In the genomic region with DNA sequence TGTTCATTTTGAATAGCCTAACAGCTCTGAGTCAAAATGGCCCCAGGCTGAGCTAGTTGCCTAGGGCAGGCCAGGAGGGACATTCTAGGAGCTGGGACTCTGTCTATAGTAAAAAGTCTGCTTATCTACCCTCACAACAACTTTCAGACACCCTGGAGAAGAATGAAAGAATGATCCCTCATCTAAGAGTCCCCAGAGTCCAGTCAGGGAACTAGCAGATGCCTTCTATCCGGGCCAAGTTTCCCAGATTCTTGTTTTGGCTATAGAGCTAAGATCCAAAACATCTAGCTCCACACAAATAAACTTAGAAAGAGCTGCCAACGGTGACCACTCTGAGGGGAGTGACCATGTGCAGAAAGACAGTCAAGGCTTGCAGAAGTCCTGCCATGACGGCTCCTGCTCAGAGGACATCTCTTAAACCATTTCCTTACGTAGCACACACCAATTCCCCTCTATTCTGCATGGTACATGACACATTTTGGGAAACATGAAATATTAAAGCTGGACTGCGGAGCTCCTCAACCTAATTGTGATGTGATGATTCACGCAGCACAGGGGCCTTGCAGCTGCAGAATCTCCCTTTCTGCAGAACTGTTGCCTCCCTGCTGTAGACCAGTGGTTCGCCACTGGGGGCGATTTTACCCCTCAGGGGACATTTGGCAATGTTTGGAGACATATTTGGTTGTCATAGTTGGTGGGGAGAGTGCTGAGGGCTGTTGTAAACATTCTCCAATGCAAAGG, we compare ENCODE assay signal across 11 cellular contexts. TPM values are rescaled to one million over a fixed set of nuclear protein-coding genes. Genes with fewer than 3 reads are reported as not detected.
A peak's percentile ranks its signal among the peaks of the same experiment; 100 is the strongest.
DNase-seq lines count a peak whose midpoint lies in the region; ATAC-seq, FAIRE-seq and TF ChIP-seq lines count a peak whose summit lies in the region.
"Had no signal": no experiment of that assay in that cellular context is flagged by ENCODE, and none has a peak within 500 bp of the region (broad histone marks: within the 10 kb centered on the region; RNA-seq: fewer than 3 reads in every experiment).

No MANE protein-coding gene starts in this region.

- H3K27ac ChIP-seq in kidney (ENCODE audit: low read depth in 2 of 2, low read length in 2 of 2) = no peak overlapping the region

- no peaks in the 10 kb centered on the region for H3K9me3 ChIP-seq in kidney (ENCODE audit: control insufficient read depth in 1 of 2, low read length in 2 of 2)

- no peaks in the 10 kb centered on the region for H3K9me3 Mint-ChIP-seq in activated naive CD8-positive, alpha-beta T cell treated with anti-CD3 and anti-CD28 coated beads for 36 hours
- no peaks in the 10 kb centered on the region for H3K9me3 Mint-ChIP-seq in natural killer cell treated with Interleukin-12 subunit alpha and Interleukin-12 subunit beta and Interleukin-15 and Interleukin-18, amount 100 ng/mL, for 72 hours

- no peak for TF ChIP-seq CTCF in choroid plexus epithelial cell (conservative IDR thresholded peaks at IDR 0.05; ENCODE audit: low read depth, low read length)
- no peak for TF ChIP-seq CTCF in kidney (IDR thresholded peaks at IDR 0.05; ENCODE audit: borderline replicate concordance, extremely low read depth, insufficient read depth)

- H3K4me3 ChIP-seq in choroid plexus epithelial cell (ENCODE audit: low read depth, low read length) (no peak overlapping the region), kidney (ENCODE audit: low read length in 2 of 2) (no peak overlapping the region)

- no peak for FAIRE-seq in kidney (lab: Jason Lieb, UNC)

- no peak overlapping the region for H3K27ac Mint-ChIP-seq in activated naive CD8-positive, alpha-beta T cell treated with anti-CD3 and anti-CD28 coated beads for 36 hours
- H3K27ac Mint-ChIP-seq in natural killer cell treated with Interleukin-12 subunit alpha and Interleukin-12 subunit beta and Interleukin-15 and Interleukin-18, amount 100 ng/mL, for 72 hours = no peak overlapping the region

- intact Hi-C loops in Right ventricle myocardium inferior (cut with DNase I) = no loop called here
- intact Hi-C loops in cardiac septum (cut with DNase I) = loop anchor here (10.0 kb wide), 1 partner anchor 108 kb away; no protein-coding TSS in a partner anchor
- intact Hi-C loops in kidney (cut with DNase I) = no loop called here

- H3K4me1 Mint-ChIP-seq in activated naive CD8-positive, alpha-beta T cell treated with anti-CD3 and anti-CD28 coated beads for 36 hours = no peaks in the 10 kb centered on the region
- H3K4me1 Mint-ChIP-seq in natural killer cell treated with Interleukin-12 subunit alpha and Interleukin-12 subunit beta and Interleukin-15 and Interleukin-18, amount 100 ng/mL, for 72 hours (ENCODE audit: low read depth in 2 of 2) = no peaks in the 10 kb centered on the region

- H3K9ac ChIP-seq in kidney (ENCODE audit: low read length in 2 of 2) = no peak overlapping the region

- peak; percentile 82 for ATAC-seq in Right ventricle myocardium inferior
- ATAC-seq in HG02571 (IDR thresholded peaks at IDR 0.05; ENCODE audit: unreplicated experiment) = no peak
- ATAC-seq in natural killer cell treated with Interleukin-12 subunit alpha and Interleukin-12 subunit beta and Interleukin-15 and Interleukin-18, amount 100 ng/mL, for 72 hours = no peak

- peaks cover 2% of the 10 kb centered on the region for H3K27me3 Mint-ChIP-seq in activated naive CD8-positive, alpha-beta T cell treated with anti-CD3 and anti-CD28 coated beads for 36 hours
- H3K27me3 Mint-ChIP-seq in natural killer cell treated with Interleukin-12 subunit alpha and Interleukin-12 subunit beta and Interleukin-15 and Interleukin-18, amount 100 ng/mL, for 72 hours = no peaks in the 10 kb centered on the region

- no peaks in the 10 kb centered on the region for H3K36me3 ChIP-seq in kidney (ENCODE audit: control insufficient read depth in 1 of 2, insufficient read depth in 2 of 2, low read length in 2 of 2)

- H3K4me1 ChIP-seq in kidney (ENCODE audit: control insufficient read depth in 1 of 2, insufficient read depth in 1 of 2, low read depth in 1 of 2, low read length in 2 of 2) = peaks cover 0 to 6% of the 10 kb centered on the region in 2 donors

- no peaks in the 10 kb centered on the region for H3K36me3 Mint-ChIP-seq in activated naive CD8-positive, alpha-beta T cell treated with anti-CD3 and anti-CD28 coated beads for 36 hours
- no peaks in the 10 kb centered on the region for H3K36me3 Mint-ChIP-seq in natural killer cell treated with Interleukin-12 subunit alpha and Interleukin-12 subunit beta and Interleukin-15 and Interleukin-18, amount 100 ng/mL, for 72 hours

- H3K4me3 Mint-ChIP-seq in activated naive CD8-positive, alpha-beta T cell treated with anti-CD3 and anti-CD28 coated beads for 36 hours = no peak overlapping the region
- no peak overlapping the region for H3K4me3 Mint-ChIP-seq in natural killer cell treated with Interleukin-12 subunit alpha and Interleukin-12 subunit beta and Interleukin-15 and Interleukin-18, amount 100 ng/mL, for 72 hours

- DNase-seq in Right ventricle myocardium inferior (ENCODE audit: missing footprints) (no peak), cardiac septum (ENCODE audit: low spot score) (no peak), choroid plexus epithelial cell (ENCODE audit: low read depth) (peak; percentile 5), kidney (peak; percentile 77), NCI-H510A (lab: John Stamatoyannopoulos, UW) (no peak)
- no peak for DNase-seq in activated naive CD8-positive, alpha-beta T cell treated with anti-CD3 and anti-CD28 coated beads for 36 hours
- no peak for DNase-seq in natural killer cell treated with Interleukin-12 subunit alpha and Interleukin-12 subunit beta and Interleukin-15 and Interleukin-18, amount 100 ng/mL, for 72 hours (ENCODE audit: low spot score)
- DNase-seq: activated CD4-positive, CD25-positive, alpha-beta regulatory T cell treated with anti-CD3 and anti-CD28 coated beads, Interleukin-2, amount 50 U/mL, for 72 hours; AML-193 had no signal

RNA-seq across cellular contexts. Expression of gene FAM20A, which starts 24.2 kb away (rescaled TPM):
- total RNA-seq in Right ventricle myocardium inferior (4.6 TPM), cardiac septum (14.7 TPM), kidney (77.7 TPM)
- 65.8 TPM for polyA plus RNA-seq in kidney (ENCODE audit: insufficient read depth, low read depth, low replicate concordance)
- not detected for total RNA-seq in activated naive CD8-positive, alpha-beta T cell treated with anti-CD3 and anti-CD28 coated beads for 36 hours
- total RNA-seq in natural killer cell treated with Interleukin-12 subunit alpha and Interleukin-12 subunit beta and Interleukin-15 and Interleukin-18, amount 100 ng/mL, for 72 hours = not detected
- total RNA-seq: pulmonary artery endothelial cell had no signal

Comparison
In these comparisons a context has a peak if more than half of its experiments do, and no peak if none do; other contexts are left out.
1. DNase-seq: peak in choroid plexus epithelial cell (single experiment) and kidney (single experiment); none in Right ventricle myocardium inferior (single experiment), cardiac septum (single experiment), NCI-H510A (single experiment), activated naive CD8-positive, alpha-beta T cell treated with anti-CD3 and anti-CD28 coated beads for 36 hours (single experiment) and natural killer cell treated with Interleukin-12 subunit alpha and Interleukin-12 subunit beta and Interleukin-15 and Interleukin-18, amount 100 ng/mL, for 72 hours (single experiment).